20 cellular contexts compared by ENCODE assay signal in the genomic region with DNA sequence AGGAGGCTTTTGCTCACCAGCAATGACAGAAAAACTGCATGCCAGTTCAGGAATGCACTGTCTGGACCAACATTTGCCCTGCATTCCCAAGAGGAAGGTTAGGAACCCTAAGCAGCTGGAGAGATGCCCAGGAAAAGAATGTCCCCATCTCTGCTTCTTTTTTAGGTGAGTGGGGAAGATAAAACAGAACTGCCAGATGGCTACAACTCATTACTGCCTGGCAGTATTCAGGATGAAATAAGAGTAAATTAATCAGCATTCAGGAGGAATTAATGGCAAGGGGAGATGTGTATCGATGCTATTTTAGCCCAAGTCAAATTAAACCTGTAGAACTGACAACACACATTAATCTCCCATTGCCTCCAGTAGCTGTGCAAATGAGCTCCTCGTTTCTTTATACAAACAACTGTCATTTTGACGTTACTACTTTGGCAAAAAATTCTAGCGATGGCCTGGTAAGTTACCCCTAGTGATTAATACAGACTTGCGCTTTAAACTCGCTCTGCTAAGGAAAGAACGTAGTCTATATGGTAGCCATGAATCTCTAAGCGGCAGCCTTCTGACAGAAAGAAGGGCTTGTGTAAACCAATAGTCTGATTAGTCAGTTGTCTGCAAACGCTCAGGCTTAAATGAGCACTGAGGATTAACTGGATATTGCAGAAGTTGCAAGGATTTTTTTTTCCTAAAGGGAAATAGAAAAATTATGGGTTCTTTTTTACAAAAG. TPM values are rescaled to one million over a fixed set of nuclear protein-coding genes. Genes with fewer than 3 reads are reported as not detected.
DNase-seq lines count a peak whose midpoint lies in the region; ATAC-seq, FAIRE-seq and TF ChIP-seq lines count a peak whose summit lies in the region.
"Had no signal": no experiment of that assay in that cellular context is flagged by ENCODE, and none has a peak within 500 bp of the region (broad histone marks: within the 10 kb centered on the region; RNA-seq: fewer than 3 reads in every experiment).

No MANE protein-coding gene starts in this region.

- H3K27me3 ChIP-seq in GM23338 (ENCODE audit: insufficient read depth) (no peaks in the 10 kb centered on the region), astrocyte (ENCODE audit: insufficient read depth, low read length) (no peaks in the 10 kb centered on the region)

- H3K36me3 ChIP-seq in GM23338 (ENCODE audit: insufficient read depth) (no peaks in the 10 kb centered on the region), astrocyte (ENCODE audit: insufficient read depth, low read length) (no peaks in the 10 kb centered on the region)

- no peak overlapping the region for H3K27ac ChIP-seq in GM23338 (ENCODE audit: low read depth)
- no peak overlapping the region for H3K27ac ChIP-seq in astrocyte (ENCODE audit: low read depth, low read length)

- no peak overlapping the region for H2AFZ ChIP-seq in GM23338
- H2AFZ ChIP-seq in astrocyte (ENCODE audit: low read depth, low read length), result no peak overlapping the region

- TF ChIP-seq CTCF in GM23338 (conservative IDR thresholded peaks at IDR 0.05; ENCODE audit: low read depth in 2 of 2), result no peak
- TF ChIP-seq CTCF in astrocyte (IDR thresholded peaks at IDR 0.05; ENCODE audit: insufficient read depth, low read depth, low read length), result no peak

- H3F3A ChIP-seq in GM23338 (replicated peaks; ENCODE audit: low read depth), result no peaks in the 10 kb centered on the region

- H3K36me3 Mint-ChIP-seq in GM23338 (ENCODE audit: low read depth) (no peaks in the 10 kb centered on the region), astrocyte (ENCODE audit: low read depth, unreplicated experiment) (no peaks in the 10 kb centered on the region)

- H3K27me3 Mint-ChIP-seq in GM23338 (ENCODE audit: insufficient read depth, low read depth, poor library complexity) (no peaks in the 10 kb centered on the region), astrocyte (ENCODE audit: low read depth, unreplicated experiment) (no peaks in the 10 kb centered on the region)

- ATAC-seq in GM23338, result no peak
- no peak for ATAC-seq in GM18517 (IDR thresholded peaks at IDR 0.05; ENCODE audit: unreplicated experiment)
- ATAC-seq: activated naive CD8-positive, alpha-beta T cell treated with anti-CD3 and anti-CD28 coated beads, Interleukin-2, amount 50 U/mL, for 24 hours; activated T-cell treated with anti-CD3 and anti-CD28 coated beads, Interleukin-2, amount 50 U/mL, for 72 hours had no signal

- H3K4me3 ChIP-seq in GM23338 (no peak overlapping the region), astrocyte (ENCODE audit: insufficient read depth, low read depth, low read length) (no peak overlapping the region)

- no peaks in the 10 kb centered on the region for H3K9me2 ChIP-seq in GM23338 (ENCODE audit: insufficient read depth)

- no peaks in the 10 kb centered on the region for H3K4me1 Mint-ChIP-seq in GM23338
- no peaks in the 10 kb centered on the region for H3K4me1 Mint-ChIP-seq in astrocyte (ENCODE audit: low read depth, unreplicated experiment)
- H3K4me1 Mint-ChIP-seq: activated naive CD8-positive, alpha-beta T cell treated with anti-CD3 and anti-CD28 coated beads, Interleukin-2, amount 50 U/mL, for 24 hours had no signal

- H3K4me3 Mint-ChIP-seq in GM23338, result no peak overlapping the region
- no peak overlapping the region for H3K4me3 Mint-ChIP-seq in astrocyte (ENCODE audit: unreplicated experiment)
- H3K4me3 Mint-ChIP-seq: activated naive CD8-positive, alpha-beta T cell treated with anti-CD3 and anti-CD28 coated beads, Interleukin-2, amount 50 U/mL, for 24 hours; activated T-cell treated with anti-CD3 and anti-CD28 coated beads, Interleukin-2, amount 50 U/mL, for 72 hours had no signal

- H3K27ac Mint-ChIP-seq in GM23338 (no peak overlapping the region), astrocyte (ENCODE audit: unreplicated experiment) (no peak overlapping the region)
- H3K27ac Mint-ChIP-seq: activated naive CD8-positive, alpha-beta T cell treated with anti-CD3 and anti-CD28 coated beads, Interleukin-2, amount 50 U/mL, for 24 hours; activated T-cell treated with anti-CD3 and anti-CD28 coated beads, Interleukin-2, amount 50 U/mL, for 72 hours had no signal

- intact Hi-C loops in posterior cingulate gyrus (cut with DNase I), result no loop called here

- no peaks in the 10 kb centered on the region for H3K9me3 ChIP-seq in astrocyte (ENCODE audit: insufficient read depth, low read depth, low read length)

- H3K4me1 ChIP-seq in GM23338 (ENCODE audit: insufficient read depth), result no peaks in the 10 kb centered on the region
- H3K4me1 ChIP-seq in astrocyte (ENCODE audit: insufficient read depth, low read length), result peaks cover 4% of the 10 kb centered on the region

- H3K9ac ChIP-seq in astrocyte (ENCODE audit: low read length), result no peak overlapping the region

- H3K4me2 ChIP-seq in GM23338 (no peak overlapping the region), astrocyte (ENCODE audit: low read length) (no peak overlapping the region)

- DNase-seq in A172 (ENCODE audit: low spot score) (peak; percentile 21), GM23338 (ENCODE audit: low spot score) (peak; percentile 7), astrocyte (ENCODE audit: low read depth) (peak; percentile 52), AML-193 (lab: John Stamatoyannopoulos, UW) (no peak), posterior cingulate gyrus (no peak)
- DNase-seq in activated CD4-positive, alpha-beta T cell treated with anti-CD3 and anti-CD28 coated beads for 1 hour, result no peak
- DNase-seq: activated CD4-positive, alpha-beta T cell treated with anti-CD3 and anti-CD28 coated beads, Interleukin-2, amount 50 U/mL, for 48 hours; activated naive CD8-positive, alpha-beta T cell treated with anti-CD3 and anti-CD28 coated beads, Interleukin-2, amount 50 U/mL, for 24 hours; activated T-cell treated with anti-CD3 and anti-CD28 coated beads, Interleukin-2, amount 50 U/mL, for 72 hours; COR-L47; head of caudate nucleus; NCI-H2081 treated with DMSO at 0.1 percent for 48 hours; T1000 had no signal

- H3K79me2 ChIP-seq in GM23338 (replicated peaks; ENCODE audit: insufficient read depth) (no peaks in the 10 kb centered on the region), astrocyte (ENCODE audit: insufficient read depth, low read length) (no peaks in the 10 kb centered on the region)

- FAIRE-seq in astrocyte (lab: Jason Lieb, UNC) (no peak), islet of Langerhans (lab: Jason Lieb, UNC) (peak; percentile 74)
- FAIRE-seq: GM18507 had no signal

- H4K20me1 ChIP-seq in GM23338 (replicated peaks; ENCODE audit: insufficient read depth), result no peaks in the 10 kb centered on the region
- no peaks in the 10 kb centered on the region for H4K20me1 ChIP-seq in astrocyte (ENCODE audit: insufficient read depth, low read length)

- no peaks in the 10 kb centered on the region for H3K9me3 Mint-ChIP-seq in GM23338
- H3K9me3 Mint-ChIP-seq in astrocyte (ENCODE audit: unreplicated experiment), result no peaks in the 10 kb centered on the region
- H3K9me3 Mint-ChIP-seq: activated naive CD8-positive, alpha-beta T cell treated with anti-CD3 and anti-CD28 coated beads, Interleukin-2, amount 50 U/mL, for 24 hours; activated T-cell treated with anti-CD3 and anti-CD28 coated beads, Interleukin-2, amount 50 U/mL, for 72 hours had no signal

TF ChIP-seq in GM23338, 12 proteins besides CTCF, POLR2A, EP300 and RAD21:
- TF ChIP-seq ZNF331 (CRISPR knock-in tag; IDR thresholded peaks at IDR 0.05; ENCODE audit: low read depth) (no peak), JUNB (IDR thresholded peaks at IDR 0.05; ENCODE audit: unreplicated experiment) (no peak), STAT1 (IDR thresholded peaks at IDR 0.05; ENCODE audit: unreplicated experiment) (no peak), EZH2 (IDR thresholded peaks at IDR 0.05; ENCODE audit: low read depth, unreplicated experiment) (no peak), EZH2phosphoT487 (IDR thresholded peaks at IDR 0.05; ENCODE audit: unreplicated experiment) (no peak), CREB1 (CRISPR knock-in tag; IDR thresholded peaks at IDR 0.05; ENCODE audit: low read depth) (no peak)

RNA-seq across cellular contexts. Expression of a gene that starts 16.7 kb away (rescaled TPM):
- not detected in 2 replicates for total RNA-seq in A172 (2014; rRNA removed; shearing (Covaris generic))
- total RNA-seq in GM23338 (2014; rRNA removed; shearing (Covaris generic)), result not detected in 2 replicates
- 0.09 TPM in 1 of 2 replicates, not detected in the other for polyA plus RNA-seq in GM23338 (2016; fragmentation: Nextera tagmentation; extraction: Ambion mirVana)
- not detected in 2 replicates for total RNA-seq in astrocyte
- total RNA-seq: activated T-cell treated with anti-CD3 and anti-CD28 coated beads, Interleukin-2, amount 50 U/mL, for 72 hours; HT-29; MCF 10A; pulmonary artery endothelial cell; temporal lobe had no signal

Comparison
In these comparisons a context has a peak if more than half of its experiments do, and no peak if none do; other contexts are left out.
1. DNase-seq: peak in A172 (single experiment), GM23338 (single experiment) and astrocyte (single experiment); none in AML-193 (0 of 2), posterior cingulate gyrus (0 of 10) and activated CD4-positive, alpha-beta T cell treated with anti-CD3 and anti-CD28 coated beads for 1 hour (single experiment).